In genomic region chr20:63895886-63896135, GRCh38 we compare ENCODE assay signal across 8 cellular contexts. TPM values are rescaled to one million over a fixed set of nuclear protein-coding genes. Genes with fewer than 3 reads are reported as not detected.
DNase-seq lines count a peak whose midpoint lies in the region; ATAC-seq, FAIRE-seq and TF ChIP-seq lines count a peak whose summit lies in the region.

No MANE protein-coding gene starts in this region.

- peak overlapping the region; percentile 94 for H3K27ac Mint-ChIP-seq in activated naive CD8-positive, alpha-beta T cell treated with anti-CD3 and anti-CD28 coated beads for 36 hours

- H3K4me1 Mint-ChIP-seq in activated naive CD8-positive, alpha-beta T cell treated with anti-CD3 and anti-CD28 coated beads for 36 hours, result peaks cover 38% of the 10 kb centered on the region

- intact Hi-C loops in A673 (cut with micrococcal nuclease; ENCODE audit: unreplicated experiment), result no loop called here
- intact Hi-C loops in kidney (cut with DNase I), result no loop called here

- H3K36me3 ChIP-seq in A673 (ENCODE audit: insufficient read depth, low read length, poor library complexity, severe bottlenecking) (peaks cover 2% of the 10 kb centered on the region), kidney (ENCODE audit: control insufficient read depth in 1 of 2, insufficient read depth in 2 of 2, low read length in 2 of 2) (peaks cover 0 to 6% of the 10 kb centered on the region in 2 donors)

- peak overlapping the region; percentile 30 to 53 for H3K9ac ChIP-seq in kidney (ENCODE audit: low read length in 2 of 2)

- no peaks in the 10 kb centered on the region for H3K9me3 Mint-ChIP-seq in activated naive CD8-positive, alpha-beta T cell treated with anti-CD3 and anti-CD28 coated beads for 36 hours

- H3K36me3 Mint-ChIP-seq in activated naive CD8-positive, alpha-beta T cell treated with anti-CD3 and anti-CD28 coated beads for 36 hours, result peaks cover 16% of the 10 kb centered on the region

- TF ChIP-seq CTCF in A673 (conservative IDR thresholded peaks at IDR 0.05; ENCODE audit: low read depth, low read length) (no peak), kidney (IDR thresholded peaks at IDR 0.05; ENCODE audit: borderline replicate concordance, extremely low read depth, insufficient read depth) (no peak)

- H3K4me3 Mint-ChIP-seq in activated naive CD8-positive, alpha-beta T cell treated with anti-CD3 and anti-CD28 coated beads for 36 hours, result peak overlapping the region; percentile 92

- H3K27me3 Mint-ChIP-seq in activated naive CD8-positive, alpha-beta T cell treated with anti-CD3 and anti-CD28 coated beads for 36 hours, result no peaks in the 10 kb centered on the region

- DNase-seq in A673 (ENCODE audit: low spot score) (no peak), kidney (no peak), superior temporal gyrus (ENCODE audit: extremely low spot score) (peak; percentile 25), DMS 273 treated with DMSO at 0.1 percent for 48 hours (lab: John Stamatoyannopoulos, UW) (no peak), iPS-NIHi7 (ENCODE audit: extremely low spot score) (no peak)
- no peak for DNase-seq in activated naive CD8-positive, alpha-beta T cell treated with anti-CD3 and anti-CD28 coated beads for 36 hours

- CTCF ChIA-PET in A673 (lab: Charles Lee), result no interaction called here

- FAIRE-seq in kidney (lab: Jason Lieb, UNC), result no peak

- H3K4me3 ChIP-seq in A673 (ENCODE audit: low read depth, low read length, poor library complexity, severe bottlenecking) (peak overlapping the region; percentile 67), kidney (ENCODE audit: low read length in 2 of 2) (peak overlapping the region; percentile 64 to 69)

- H3K27me3 ChIP-seq in A673 (replicated peaks; ENCODE audit: insufficient read depth, low read depth, low read length, poor library complexity), result no peaks in the 10 kb centered on the region

- H3K27ac ChIP-seq in A673 (ENCODE audit: low read depth, low read length, poor library complexity, severe bottlenecking), result peak overlapping the region; percentile 48
- peak overlapping the region; percentile 16 to 66 for H3K27ac ChIP-seq in kidney (ENCODE audit: low read depth in 2 of 2, low read length in 2 of 2)

- H3K4me1 ChIP-seq in A673 (ENCODE audit: insufficient read depth, low read length, poor library complexity, severe bottlenecking), result peaks cover 9% of the 10 kb centered on the region
- H3K4me1 ChIP-seq in kidney (ENCODE audit: control insufficient read depth in 1 of 2, insufficient read depth in 1 of 2, low read depth in 1 of 2, low read length in 2 of 2), result peaks cover 0 to 18% of the 10 kb centered on the region in 2 donors

- H3K9me3 ChIP-seq in A673 (ENCODE audit: low read depth, low read length, poor library complexity, severe bottlenecking) (no peaks in the 10 kb centered on the region), kidney (ENCODE audit: control insufficient read depth in 1 of 2, low read length in 2 of 2) (no peaks in the 10 kb centered on the region)

- ATAC-seq in GM21717 (IDR thresholded peaks at IDR 0.05; ENCODE audit: unreplicated experiment), result peak; percentile 1
- no peak for ATAC-seq in HG03196 (IDR thresholded peaks at IDR 0.05; ENCODE audit: unreplicated experiment)

- BruUV-seq in A673 (replicated peaks; lab: Mats Ljungman, UMichigan), result no TSS peak

- POLR2A ChIA-PET in A673 (lab: Charles Lee; ENCODE audit: low non-redundant PET), result interaction anchor here (0.5 kb wide), 1 partner anchor 387 kb away, joined by 12 read pairs; no protein-coding TSS in a partner anchor

RNA-seq across cellular contexts. Expression of gene DNAJC5, which starts 0.9 kb away (rescaled TPM):
- total RNA-seq in A673 (2021) (43.6 and 44.9 TPM in 2 replicates), kidney (52.3 TPM)
- total RNA-seq in activated naive CD8-positive, alpha-beta T cell treated with anti-CD3 and anti-CD28 coated beads for 36 hours, result 10 to 100 TPM; 32.1 to 32.9 TPM
- 24.4 TPM for polyA plus RNA-seq in kidney (ENCODE audit: insufficient read depth, low read depth, low replicate concordance)

RNA-seq across cellular contexts. Expression of gene TPD52L2, which starts 30.7 kb away (rescaled TPM):
- total RNA-seq in A673 (2021) (80.1 and 89.9 TPM in 2 replicates), kidney (78.0 TPM)
- 10 to 100 TPM; 58.6 to 58.9 TPM for total RNA-seq in activated naive CD8-positive, alpha-beta T cell treated with anti-CD3 and anti-CD28 coated beads for 36 hours
- 73.1 TPM for polyA plus RNA-seq in kidney (ENCODE audit: insufficient read depth, low read depth, low replicate concordance)

RNA-seq across cellular contexts. Expression of gene ABHD16B, which starts 34.5 kb away (rescaled TPM):
- total RNA-seq in A673 (2021), result not detected in 2 replicates
- not detected for total RNA-seq in activated naive CD8-positive, alpha-beta T cell treated with anti-CD3 and anti-CD28 coated beads for 36 hours
- total RNA-seq in kidney, result not detected
- not detected for polyA plus RNA-seq in kidney (ENCODE audit: insufficient read depth, low read depth, low replicate concordance)
